26 cellular contexts compared by ENCODE assay signal in genomic region chr3:34687671-34688070, GRCh38.
"Had no signal": no experiment of that assay in that cellular context is flagged by ENCODE, and none has a peak within 500 bp of the region (broad histone marks: within the 10 kb centered on the region; RNA-seq: fewer than 3 reads in every experiment).

No MANE protein-coding gene starts in this region.

- H3K9me3 Mint-ChIP-seq: effector memory CD8-positive, alpha-beta T cell; naive thymus-derived CD4-positive, alpha-beta T cell; stimulated activated naive CD8-positive, alpha-beta T cell treated with anti-CD3 and anti-CD28 coated beads, Interleukin-15, amount 100 ng/mL, for 72 hours had no signal

- H3K9ac ChIP-seq: neural progenitor cell, parathyroid adenoma had no signal

- ATAC-seq: effector memory CD8-positive, alpha-beta T cell; gastrocnemius medialis; left lobe of liver; mucosa of descending colon; naive thymus-derived CD4-positive, alpha-beta T cell; right lobe of liver; stimulated activated naive CD8-positive, alpha-beta T cell treated with anti-CD3 and anti-CD28 coated beads, Interleukin-15, amount 100 ng/mL, for 72 hours had no signal

- H3K36me3 ChIP-seq: gastrocnemius medialis, neural progenitor cell, right lobe of liver, tibial artery, upper lobe of left lung, uterus had no signal

- H3K4me3 ChIP-seq: gastrocnemius medialis, lung, mucosa of descending colon, neural progenitor cell, right lobe of liver, smooth muscle cell, tibial artery, upper lobe of left lung, uterus had no signal

- H3K9me3 ChIP-seq: gastrocnemius medialis, mucosa of descending colon, right lobe of liver, tibial artery, uterus had no signal

- H3K79me2 ChIP-seq: parathyroid adenoma had no signal

- DNase-seq: cortex of kidney; effector memory CD8-positive, alpha-beta T cell; foreskin fibroblast; gastrocnemius medialis; head of caudate nucleus; kidney; mucosa of descending colon; naive thymus-derived CD4-positive, alpha-beta T cell; right lobe of liver; stimulated activated CD4-positive, alpha-beta T cell treated with anti-CD3 and anti-CD28 coated beads, Interleukin-12 subunit alpha, Interleukin-12 subunit beta, amount 100 ng/mL, for 4 hours; stimulated activated CD4-positive, alpha-beta T cell treated with anti-CD3 and anti-CD28 coated beads, Interleukin-1b, Interleukin-23, amount 100 ng/mL, for 48 hours; stimulated activated CD4-positive, alpha-beta T cell treated with anti-CD3 and anti-CD28 coated beads, Interleukin-4, amount 100 ng/mL, for 1 hour; stimulated activated CD8-positive, alpha-beta memory T cell treated with anti-CD3 and anti-CD28 coated beads, Interleukin-4, amount 100 ng/mL, for 48 hours; stimulated activated naive CD4-positive, alpha-beta T cell; stimulated activated naive CD8-positive, alpha-beta T cell treated with anti-CD3 and anti-CD28 coated beads, Interleukin-15, amount 100 ng/mL, for 72 hours; tibial artery; upper lobe of left lung; uterus had no signal

- H3K36me3 Mint-ChIP-seq: memory B cell; naive thymus-derived CD4-positive, alpha-beta T cell; neural progenitor cell had no signal

- H3K4me1 ChIP-seq: gastrocnemius medialis, neural progenitor cell, parathyroid adenoma, right lobe of liver, tibial artery, upper lobe of left lung, uterus had no signal

- H3K27me3 ChIP-seq: gastrocnemius medialis, neural progenitor cell, right lobe of liver, tibial artery, upper lobe of left lung, uterus had no signal

- H2AFZ ChIP-seq: neural progenitor cell, parathyroid adenoma had no signal

- H3K27me3 Mint-ChIP-seq: effector memory CD8-positive, alpha-beta T cell; naive thymus-derived CD4-positive, alpha-beta T cell; progenitor cell of endocrine pancreas; stimulated activated naive CD8-positive, alpha-beta T cell treated with anti-CD3 and anti-CD28 coated beads, Interleukin-15, amount 100 ng/mL, for 72 hours had no signal

- H3K4me1 Mint-ChIP-seq: memory B cell; nephron; neural progenitor cell; stimulated activated naive CD8-positive, alpha-beta T cell treated with anti-CD3 and anti-CD28 coated beads, Interleukin-15, amount 100 ng/mL, for 72 hours had no signal

- H3K4me2 ChIP-seq: neural progenitor cell, smooth muscle cell had no signal

- H3K27ac Mint-ChIP-seq: effector memory CD8-positive, alpha-beta T cell; memory B cell; naive thymus-derived CD4-positive, alpha-beta T cell; nephron; neural progenitor cell; progenitor cell of endocrine pancreas; stimulated activated naive CD8-positive, alpha-beta T cell treated with anti-CD3 and anti-CD28 coated beads, Interleukin-15, amount 100 ng/mL, for 72 hours had no signal

- H3K27ac ChIP-seq: gastrocnemius medialis, neural progenitor cell, parathyroid adenoma, right lobe of liver, tibial artery, upper lobe of left lung, uterus had no signal

- H3K4me3 Mint-ChIP-seq: effector memory CD8-positive, alpha-beta T cell; memory B cell; naive thymus-derived CD4-positive, alpha-beta T cell; nephron; neural progenitor cell; stimulated activated naive CD8-positive, alpha-beta T cell treated with anti-CD3 and anti-CD28 coated beads, Interleukin-15, amount 100 ng/mL, for 72 hours had no signal
